Comparison of ENCODE assay signal across 12 cellular contexts in genomic region chr15:64429448-64429847, GRCh38. TPM values are rescaled to one million over a fixed set of nuclear protein-coding genes. Genes with fewer than 3 reads are reported as not detected.
A peak's percentile ranks its signal among the peaks of the same experiment; 100 is the strongest.
DNase-seq lines count a peak whose midpoint lies in the region; ATAC-seq and TF ChIP-seq lines count a peak whose summit lies in the region.
"Had no signal": no experiment of that assay in that cellular context is flagged by ENCODE, and none has a peak within 500 bp of the region (broad histone marks: within the 10 kb centered on the region; RNA-seq: fewer than 3 reads in every experiment).

No MANE protein-coding gene starts in this region.

- peak overlapping the region; percentile 35 for H3K14ac ChIP-seq in IMR-90 (replicated peaks; ENCODE audit: low read depth, low read length)

- peak overlapping the region; percentile 10; the same call in 1 of the 2 replicates for H3K23ac ChIP-seq in IMR-90 (ENCODE audit: low read depth, low read length)

- no peak overlapping the region for H3K4ac ChIP-seq in IMR-90 (ENCODE audit: low read depth, low read length)

- POLR2A ChIA-PET in IMR-90 (lab: Charles Lee; ENCODE audit: unreplicated experiment), result no interaction called here

- no peaks in the 10 kb centered on the region for H3K27me3 Mint-ChIP-seq in activated naive CD8-positive, alpha-beta T cell treated with anti-CD3 and anti-CD28 coated beads for 36 hours
- H3K27me3 Mint-ChIP-seq in natural killer cell (ENCODE audit: low read depth in 2 of 2), result no peaks in the 10 kb centered on the region

- peak overlapping the region; percentile 77 for H2BK5ac ChIP-seq in IMR-90 (ENCODE audit: low read depth, low read length, poor library complexity, severe bottlenecking)

- H4K91ac ChIP-seq in IMR-90 (ENCODE audit: insufficient read depth, low read depth, low read length), result no peak overlapping the region

- H2AFZ ChIP-seq in DND-41 (ENCODE audit: low read depth, low read length) (peak overlapping the region; percentile 24; the same call in 1 of the 2 replicates), IMR-90 (replicated peaks; ENCODE audit: low read length, poor library complexity) (no peak overlapping the region)

- no peak overlapping the region for H2BK120ac ChIP-seq in IMR-90 (ENCODE audit: low read depth, low read length)

- H3K36me3 ChIP-seq in DND-41 (ENCODE audit: insufficient read depth, low read length) (peaks cover 5% of the 10 kb centered on the region; the same call in 1 of the 2 replicates), IMR-90 (ENCODE audit: control insufficient read depth, insufficient read depth, low read length) (peaks cover 11% of the 10 kb centered on the region)

- BruUV-seq in IMR-90 (replicated peaks; lab: Mats Ljungman, UMichigan), result no TSS peak

- H3K4me3 Mint-ChIP-seq in activated naive CD8-positive, alpha-beta T cell treated with anti-CD3 and anti-CD28 coated beads for 36 hours, result peak overlapping the region; percentile 45
- H3K4me3 Mint-ChIP-seq in natural killer cell, result peak overlapping the region; percentile 72

- H3K4me3 ChIP-seq in DND-41 (ENCODE audit: low read depth in 1 of 2, low read length in 2 of 2) (no peak overlapping the region), IMR-90 (ENCODE audit: insufficient read depth, low read depth, low read length) (no peak overlapping the region)
- H3K4me3 ChIP-seq: tibial artery had no signal

- ATAC-seq in DND-41 (ENCODE audit: insufficient read depth, low read depth) (no peak), IMR-90 (ENCODE audit: low read depth) (no peak), natural killer cell (no peak), HG03378 (IDR thresholded peaks at IDR 0.05; ENCODE audit: unreplicated experiment) (no peak)

- H3K4me1 ChIP-seq in DND-41 (ENCODE audit: insufficient read depth, low read length) (peaks cover 48% of the 10 kb centered on the region), IMR-90 (ENCODE audit: control insufficient read depth, insufficient read depth, low read length) (peaks cover 4% of the 10 kb centered on the region; the same call in 1 of the 2 replicates)

- no peaks in the 10 kb centered on the region for H4K20me1 ChIP-seq in DND-41 (ENCODE audit: insufficient read depth, low read length)
- no peaks in the 10 kb centered on the region for H4K20me1 ChIP-seq in IMR-90 (ENCODE audit: insufficient read depth, low read length)

- in situ Hi-C loops in IMR-90 (cut with MboI; ENCODE audit: low sequenced_read_pairs), result loop anchor here (5.0 kb wide), 1 partner anchor 238 kb away; no protein-coding TSS in a partner anchor

- H3K56ac ChIP-seq in IMR-90 (ENCODE audit: extremely low read depth, insufficient read depth, low read length), result no peak overlapping the region

- H3K9ac ChIP-seq in DND-41 (ENCODE audit: low read depth, low read length) (peak overlapping the region; percentile 50), IMR-90 (ENCODE audit: low read depth, low read length) (no peak overlapping the region)

- peak overlapping the region; percentile 92 for H3K27ac ChIP-seq in DND-41 (ENCODE audit: low read length)
- H3K27ac ChIP-seq in IMR-90 (ENCODE audit: insufficient read depth, low read length), result peak overlapping the region; percentile 13; the same call in 1 of the 2 replicates
- H3K27ac ChIP-seq: tibial artery had no signal

- no peak overlapping the region for H4K5ac ChIP-seq in IMR-90 (ENCODE audit: low read depth, low read length)

- H3K27ac Mint-ChIP-seq in activated naive CD8-positive, alpha-beta T cell treated with anti-CD3 and anti-CD28 coated beads for 36 hours, result peak overlapping the region; percentile 92
- H3K27ac Mint-ChIP-seq in natural killer cell, result peak overlapping the region; percentile 66 to 87

- H3K27me3 ChIP-seq in DND-41 (ENCODE audit: insufficient read depth, low read length, poor library complexity) (no peaks in the 10 kb centered on the region), IMR-90 (ENCODE audit: control insufficient read depth, insufficient read depth, low read length) (no peaks in the 10 kb centered on the region)
- H3K27me3 ChIP-seq: tibial artery had no signal

- H3K4me2 ChIP-seq in DND-41 (ENCODE audit: insufficient read depth, low read length), result peak overlapping the region; percentile 58
- H3K4me2 ChIP-seq in IMR-90 (ENCODE audit: low read depth, low read length), result peak overlapping the region; percentile 19; the same call in 1 of the 2 replicates

- H3K79me1 ChIP-seq in IMR-90 (ENCODE audit: low read depth in 1 of 2, low read length in 2 of 2), result peaks cover 3 to 18% of the 10 kb centered on the region in 2 experiments; a peak in 3 of 4 replicates

- no peak for DNase-seq in DND-41
- DNase-seq in IMR-90, result no peak
- no peak for DNase-seq in activated naive CD8-positive, alpha-beta T cell treated with anti-CD3 and anti-CD28 coated beads for 36 hours
- DNase-seq in natural killer cell, result no peak
- DNase-seq in islet precursor cell, result no peak
- DNase-seq in NCI-H345 treated with DMSO at 0.1 percent for 48 hours (lab: John Stamatoyannopoulos, UW; ENCODE audit: unreplicated experiment), result no peak
- no peak for DNase-seq in NCI-H146 (lab: John Stamatoyannopoulos, UW)
- DNase-seq: anterior cingulate cortex, foreskin melanocyte, tibial artery had no signal

- TF ChIP-seq RAD21 in IMR-90 (IDR thresholded peaks at IDR 0.05; ENCODE audit: low read length), result no peak

- no peak for TF ChIP-seq CTCF in DND-41 (IDR thresholded peaks at IDR 0.05; ENCODE audit: borderline replicate concordance, extremely low read depth, low read length, poor library complexity, severe bottlenecking)
- TF ChIP-seq CTCF in IMR-90 (conservative IDR thresholded peaks at IDR 0.05; ENCODE audit: low read depth, low read length), result no peak
- TF ChIP-seq CTCF in natural killer cell (IDR thresholded peaks at IDR 0.05), result no peak

- H2AK5ac ChIP-seq in IMR-90 (ENCODE audit: low read depth, low read length), result no peak overlapping the region

- H4K8ac ChIP-seq in IMR-90 (ENCODE audit: low read depth in 2 of 2, low read length in 2 of 2), result no peak overlapping the region

- no peaks in the 10 kb centered on the region for H3K9me3 Mint-ChIP-seq in activated naive CD8-positive, alpha-beta T cell treated with anti-CD3 and anti-CD28 coated beads for 36 hours
- H3K9me3 Mint-ChIP-seq in natural killer cell, result no peaks in the 10 kb centered on the region

- peaks cover 15% of the 10 kb centered on the region for H3K36me3 Mint-ChIP-seq in activated naive CD8-positive, alpha-beta T cell treated with anti-CD3 and anti-CD28 coated beads for 36 hours
- H3K36me3 Mint-ChIP-seq in natural killer cell, result peaks cover under 1% of the 10 kb centered on the region

- TF ChIP-seq POLR2A in IMR-90 (IDR thresholded peaks at IDR 0.05; ENCODE audit: low read depth, low read length), result no peak

- peaks cover 39% of the 10 kb centered on the region for H3K4me1 Mint-ChIP-seq in activated naive CD8-positive, alpha-beta T cell treated with anti-CD3 and anti-CD28 coated beads for 36 hours
- peaks cover 17 to 21% of the 10 kb centered on the region in 2 donors for H3K4me1 Mint-ChIP-seq in natural killer cell

- H3K9me3 ChIP-seq in DND-41 (ENCODE audit: insufficient read depth, low read length, severe bottlenecking) (no peaks in the 10 kb centered on the region), IMR-90 (ENCODE audit: control insufficient read depth, insufficient read depth, low read length) (no peaks in the 10 kb centered on the region)
- H3K9me3 ChIP-seq: tibial artery had no signal

- intact Hi-C loops in IMR-90 (cut with micrococcal nuclease) (loop anchor here (5.0 kb wide), 1 partner anchor 298 kb away; no protein-coding TSS in a partner anchor), natural killer cell (cut with micrococcal nuclease) (no loop called here)

- dilution Hi-C loops in IMR-90 (cut with HindIII; ENCODE audit: low sequenced_read_pairs, unreplicated experiment), result no loop called here

- no peak overlapping the region; the same call in 1 of the 2 replicates for H2BK20ac ChIP-seq in IMR-90 (ENCODE audit: low read depth, low read length)

- H3K79me2 ChIP-seq in DND-41 (ENCODE audit: insufficient read depth, low read length), result no peaks in the 10 kb centered on the region

- no peak overlapping the region for H2AK9ac ChIP-seq in IMR-90 (replicated peaks; ENCODE audit: low read depth, low read length, poor library complexity)

- CTCF ChIA-PET in IMR-90 (lab: Yijun Ruan, JAX), result no interaction called here

- H3K18ac ChIP-seq in IMR-90 (ENCODE audit: low read depth, low read length), result peak overlapping the region; percentile 16; the same call in 1 of the 2 replicates

- no peak overlapping the region for H2BK15ac ChIP-seq in IMR-90 (ENCODE audit: low read depth, low read length)

- no peaks in the 10 kb centered on the region for H3K9me1 ChIP-seq in IMR-90 (ENCODE audit: insufficient read depth, low read length)

TF ChIP-seq in IMR-90, 13 proteins besides CTCF, POLR2A, EP300 and RAD21 (continues in another document):
- TF ChIP-seq MXI1 (IDR thresholded peaks at IDR 0.05; ENCODE audit: borderline replicate concordance, low read depth, low read length) (no peak), BHLHE40 (IDR thresholded peaks at IDR 0.05; ENCODE audit: low read depth, low read length) (no peak), RCOR1 (IDR thresholded peaks at IDR 0.05; ENCODE audit: insufficient replicate concordance, low read length) (no peak), CHD1 (IDR thresholded peaks at IDR 0.05; ENCODE audit: low read depth, low read length) (no peak), MAFK (IDR thresholded peaks at IDR 0.05; ENCODE audit: low read depth, low read length) (no peak), RFX5 (IDR thresholded peaks at IDR 0.05; ENCODE audit: low read depth, low read length) (no peak), MAZ (IDR thresholded peaks at IDR 0.05; ENCODE audit: borderline replicate concordance, low read depth, low read length) (no peak)

RNA-seq across cellular contexts. Expression of gene ZNF609, which starts 30.9 kb away (rescaled TPM):
- total RNA-seq in IMR-90 (2012; rRNA removed), result 10.4 and 12.2 TPM in 2 replicates
- polyA plus RNA-seq in IMR-90 (2012; rRNA removed), result 12.5 and 12.6 TPM in 2 replicates
- 6.4 and 6.7 TPM in 2 replicates for polyA plus RNA-seq in IMR-90 (2012; cell fraction: cytosol; rRNA removed)
- 9.3 and 18.1 TPM in 2 replicates for polyA plus RNA-seq in IMR-90 (2012; cell fraction: nucleus; rRNA removed; ENCODE audit: low replicate concordance)
- total RNA-seq in activated naive CD8-positive, alpha-beta T cell treated with anti-CD3 and anti-CD28 coated beads for 36 hours, result 10 to 100 TPM; 32.4 to 35.3 TPM
- 10 to 100 TPM; 40.3 to 59.7 (median 55.3) TPM for total RNA-seq in natural killer cell

RNA-seq across cellular contexts. Expression of gene TRIP4, which starts 41.8 kb away (rescaled TPM):
- total RNA-seq in IMR-90 (2012; rRNA removed), result 13.1 and 13.9 TPM in 2 replicates
- 15.6 and 19.4 TPM in 2 replicates for polyA plus RNA-seq in IMR-90 (2012; rRNA removed)
- 5.1 and 8.0 TPM in 2 replicates for polyA plus RNA-seq in IMR-90 (2012; cell fraction: cytosol; rRNA removed)
- 2.6 and 16.5 TPM in 2 replicates for polyA plus RNA-seq in IMR-90 (2012; cell fraction: nucleus; rRNA removed; ENCODE audit: low replicate concordance)
- 10 to 100 TPM; 18.0 to 18.4 TPM for total RNA-seq in activated naive CD8-positive, alpha-beta T cell treated with anti-CD3 and anti-CD28 coated beads for 36 hours
- total RNA-seq in natural killer cell, result 10 to 100 TPM; 32.9 to 37.1 (median 33.7) TPM

RNA-seq across cellular contexts. Expression of gene PCLAF, which starts 48.2 kb away (rescaled TPM):
- 12.9 and 34.2 TPM in 2 replicates for total RNA-seq in IMR-90 (2012; rRNA removed)
- 57.3 and 60.5 TPM in 2 replicates for polyA plus RNA-seq in IMR-90 (2012; rRNA removed)
- 8.3 and 14.6 TPM in 2 replicates for polyA plus RNA-seq in IMR-90 (2012; cell fraction: cytosol; rRNA removed)
- 3.0 and 12.8 TPM in 2 replicates for polyA plus RNA-seq in IMR-90 (2012; cell fraction: nucleus; rRNA removed; ENCODE audit: low replicate concordance)
- 100 to 1,000 TPM; 126 to 134 TPM for total RNA-seq in activated naive CD8-positive, alpha-beta T cell treated with anti-CD3 and anti-CD28 coated beads for 36 hours
- 1 to 10 TPM; 1.4 to 2.2 (median 1.9) TPM for total RNA-seq in natural killer cell
- total RNA-seq: sciatic nerve had no signal
